Comparison of ENCODE assay signal across 19 cellular contexts in the genomic region with DNA sequence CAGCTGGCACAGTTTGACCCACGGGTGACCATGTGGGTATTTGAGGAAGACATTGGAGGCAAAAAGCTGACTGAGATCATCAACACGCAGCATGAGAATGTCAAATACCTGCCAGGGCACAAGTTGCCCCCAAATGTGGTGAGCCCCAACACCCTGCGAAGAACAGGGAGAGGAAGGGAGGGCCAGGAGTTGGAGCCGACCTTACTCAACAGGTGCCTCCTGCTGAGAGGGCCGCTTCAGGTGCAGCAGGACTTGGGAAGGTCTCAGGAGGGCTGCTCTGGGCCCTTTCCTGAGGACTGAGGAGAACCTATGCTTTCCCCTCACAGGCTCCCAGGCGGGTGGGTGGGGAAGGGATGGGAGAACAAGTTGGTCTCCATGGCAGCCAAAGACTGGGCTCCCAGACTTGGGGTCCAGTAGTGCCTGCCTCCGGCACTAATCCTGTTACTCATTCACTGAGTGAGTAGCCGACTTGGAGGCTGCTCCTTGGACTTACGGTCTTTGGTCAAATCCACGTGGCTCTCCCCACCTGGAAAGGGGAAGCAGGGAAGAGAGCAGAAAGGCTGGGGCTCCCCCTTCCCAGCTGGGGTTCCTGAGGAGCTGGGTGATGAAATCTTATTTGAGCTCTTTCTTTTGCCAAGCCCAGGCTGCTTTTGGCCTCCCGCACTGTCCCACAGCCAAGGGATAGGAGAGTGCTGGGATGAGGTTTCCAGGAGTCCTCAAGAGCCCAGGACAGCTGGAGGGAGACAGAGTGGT. TPM values are rescaled to one million over a fixed set of nuclear protein-coding genes. Genes with fewer than 3 reads are reported as not detected.
DNase-seq lines count a peak whose midpoint lies in the region; ATAC-seq and TF ChIP-seq lines count a peak whose summit lies in the region.
"Had no signal": no experiment of that assay in that cellular context is flagged by ENCODE, and none has a peak within 500 bp of the region (broad histone marks: within the 10 kb centered on the region; RNA-seq: fewer than 3 reads in every experiment).

No MANE protein-coding gene starts in this region.

- H3K27me3 ChIP-seq in HCT116 (ENCODE audit: insufficient read depth, low read length) (no peaks in the 10 kb centered on the region), liver (ENCODE audit: control insufficient read depth in 4 of 4, insufficient read depth in 4 of 4, low read length in 3 of 4) (no peaks in the 10 kb centered on the region)
- H3K27me3 ChIP-seq: pancreas, SJSA1, vagina had no signal

- H3K9ac ChIP-seq in HCT116 (ENCODE audit: low read length) = no peak overlapping the region
- H3K9ac ChIP-seq in liver (ENCODE audit: low read depth in 1 of 2, low read length in 2 of 2) = peak overlapping the region; percentile 63 to 68
- H3K9ac ChIP-seq: GM23248 had no signal

- H3K4me2 ChIP-seq in HCT116 (ENCODE audit: low read length) = peak overlapping the region; percentile 60

- DNase-seq in HCT116 (ENCODE audit: low read depth, low spot score) (no peak), retinal pigment epithelial cell (ENCODE audit: low read depth) (peak; percentile 82), NOMO-1 (lab: John Stamatoyannopoulos, UW; ENCODE audit: unreplicated experiment in 2 of 2) (no peak), GOT3 (lab: John Stamatoyannopoulos, UW) (no peak)
- no peak for DNase-seq in activated naive CD4-positive, alpha-beta T cell (lab: John Stamatoyannopoulos, UW)
- DNase-seq: activated CD4-positive, CD25-positive, alpha-beta regulatory T cell treated with anti-CD3 and anti-CD28 coated beads, Interleukin-2, amount 50 U/mL, for 72 hours; activated effector memory CD4-positive, alpha-beta T cell treated with Interleukin-2 at 50 U/mL for 16 hours; CD4-positive, CD25-positive, alpha-beta regulatory T cell; GM23248; KG1; NCI-H524 treated with DMSO at 0.1 percent for 48 hours; pancreas; stimulated activated naive CD4-positive, alpha-beta T cell treated with Interleukin-2 at 50 U/mL for 16 hours; T1000 had no signal

- H4K20me1 ChIP-seq in HCT116 (ENCODE audit: insufficient read depth) = no peaks in the 10 kb centered on the region

- H3K9me3 ChIP-seq in HCT116 (ENCODE audit: control insufficient read depth in 1 of 2, insufficient read depth in 1 of 2, low read depth in 1 of 2, low read length in 2 of 2) (no peaks in the 10 kb centered on the region), liver (ENCODE audit: control insufficient read depth in 4 of 4, low read length in 3 of 4) (no peaks in the 10 kb centered on the region)
- H3K9me3 ChIP-seq: pancreas, SJSA1, vagina had no signal

- H3K36me3 ChIP-seq in HCT116 (ENCODE audit: control insufficient read depth in 1 of 2, insufficient read depth in 2 of 2, low read length in 2 of 2) (peaks cover 0 to 5% of the 10 kb centered on the region in 2 experiments; a peak in 2 of 4 replicates), liver (ENCODE audit: control insufficient read depth in 4 of 4, insufficient read depth in 3 of 4, low read depth in 1 of 4, low read length in 3 of 4) (peaks cover 0 to 10% (median 5%) of the 10 kb centered on the region in 4 donors)
- H3K36me3 ChIP-seq: vagina had no signal

- H3K27ac ChIP-seq in HCT116 (ENCODE audit: low read depth, low read length) = no peak overlapping the region
- peak overlapping the region; percentile 96 for H3K27ac ChIP-seq in cingulate gyrus (ENCODE audit: low read depth, low read length)
- peak overlapping the region; percentile 63 to 94 for H3K27ac ChIP-seq in liver (ENCODE audit: low read depth in 1 of 2, low read length in 2 of 2)
- H3K27ac ChIP-seq: GM23248, pancreas, SJSA1, vagina had no signal

- H3K4me3 ChIP-seq in HCT116 (replicated peaks in 1 of 2; ENCODE audit: low read depth in 1 of 2, low read length in 2 of 2) (no peak overlapping the region), liver (ENCODE audit: low read depth in 1 of 3, low read length in 3 of 3) (peak overlapping the region; percentile 45 to 79 (median 60)), retinal pigment epithelial cell (ENCODE audit: low read length) (no peak overlapping the region)
- H3K4me3 ChIP-seq: GM23248, SJSA1, vagina had no signal

- no peak for TF ChIP-seq CTCF in HCT116 (IDR thresholded peaks at IDR 0.05 in 2 of 3, conservative IDR thresholded peaks at IDR 0.05 in 1 of 3; ENCODE audit: borderline replicate concordance in 1 of 3, insufficient read depth in 1 of 3, low read depth in 2 of 3, low read length in 2 of 3)
- TF ChIP-seq CTCF in liver (IDR thresholded peaks at IDR 0.05; ENCODE audit: low read depth, low read length, missing input control) = no peak
- no peak for TF ChIP-seq CTCF in retinal pigment epithelial cell (conservative IDR thresholded peaks at IDR 0.05; ENCODE audit: low read depth, low read length)

- H3K4me1 ChIP-seq in HCT116 (ENCODE audit: control insufficient read depth in 1 of 2, insufficient read depth in 2 of 2, low read length in 2 of 2) (peaks cover 10 to 14% of the 10 kb centered on the region in 2 experiments), liver (ENCODE audit: control insufficient read depth in 4 of 4, insufficient read depth in 4 of 4, low read length in 3 of 4) (peaks cover 22 to 86% (median 63%) of the 10 kb centered on the region in 4 donors)
- H3K4me1 ChIP-seq: SJSA1 had no signal

- POLR2A ChIA-PET in HCT116 (lab: Charles Lee) = no interaction called here

- RAD21 ChIA-PET in HCT116 (lab: Charles Lee; ENCODE audit: low non-redundant PET in 1 of 2, low total read pairs in 2 of 2, uncharacterized antibody in 2 of 2, unreplicated experiment in 2 of 2) = interaction anchor here in 1 of 2 experiments (1.5 kb wide), 1 partner anchor 209 kb away, joined by 3 read pairs; no protein-coding TSS in a partner anchor

- TF ChIP-seq POLR2A in HCT116 (IDR thresholded peaks at IDR 0.05; ENCODE audit: borderline replicate concordance, extremely low read depth, insufficient read depth, insufficient read length) = no peak

- BruUV-seq in HCT116 (replicated peaks; lab: Mats Ljungman, UMichigan) = no TSS peak

- no peak overlapping the region for H2AFZ ChIP-seq in HCT116 (ENCODE audit: low read depth, low read length, poor library complexity, severe bottlenecking)
- H2AFZ ChIP-seq: GM23248 had no signal

- no peak for ATAC-seq in HCT116
- no peak for ATAC-seq in GM19023 (IDR thresholded peaks at IDR 0.05; ENCODE audit: unreplicated experiment)

- no peaks in the 10 kb centered on the region for H3K79me2 ChIP-seq in HCT116 (ENCODE audit: insufficient read depth, low read length)

- intact Hi-C loops in HCT116 (cut with micrococcal nuclease) = no loop called here

- no peaks in the 10 kb centered on the region for H3K9me2 ChIP-seq in HCT116 (ENCODE audit: insufficient read depth)

- CTCF ChIA-PET in HCT116 (lab: Charles Lee) = no interaction called here

- TF ChIP-seq RAD21 in HCT116 (IDR thresholded peaks at IDR 0.05; ENCODE audit: low read depth) = no peak
- no peak for TF ChIP-seq RAD21 in liver (IDR thresholded peaks at IDR 0.05)

- 39% methylated on average over 11 of the region's 11 CpGs for WGBS in liver

TF ChIP-seq in HCT116, 20 proteins besides CTCF, POLR2A, EP300 and RAD21 (continues in another document):
- no peak for TF ChIP-seq MAX (IDR thresholded peaks at IDR 0.05)
- TF ChIP-seq SP1 (IDR thresholded peaks at IDR 0.05; ENCODE audit: low read depth) = no peak
- no peak for TF ChIP-seq JUND (IDR thresholded peaks at IDR 0.05)
- no peak for TF ChIP-seq TCF7L2 (IDR thresholded peaks at IDR 0.05; ENCODE audit: borderline replicate concordance, extremely low read depth, insufficient read depth, insufficient read length)
- TF ChIP-seq EGR1 (IDR thresholded peaks at IDR 0.05; ENCODE audit: low read depth) = no peak
- TF ChIP-seq SIN3A (IDR thresholded peaks at IDR 0.05; ENCODE audit: low read depth) = no peak
- no peak for TF ChIP-seq EZH2phosphoT487 (IDR thresholded peaks at IDR 0.05; ENCODE audit: borderline replicate concordance)
- no peak for TF ChIP-seq ELF1 (IDR thresholded peaks at IDR 0.05; ENCODE audit: borderline replicate concordance, low read depth)

TF ChIP-seq in liver, 16 proteins besides CTCF, POLR2A, EP300 and RAD21:
- TF ChIP-seq SP1 (IDR thresholded peaks at IDR 0.05) (peak; percentile 36), RXRA (IDR thresholded peaks at IDR 0.05) (peak in 1 of 2 donors; percentile 42), FOXA2 (IDR thresholded peaks at IDR 0.05) (no peak), JUND (IDR thresholded peaks at IDR 0.05) (peak in 1 of 2 donors; percentile 25), HNF4A (conservative IDR thresholded peaks at IDR 0.05) (peak; percentile 77 to 84), HNF4G (IDR thresholded peaks at IDR 0.05) (peak; percentile 51), EGR1 (IDR thresholded peaks at IDR 0.05; ENCODE audit: low read depth in 2 of 2) (no peak), MAX (IDR thresholded peaks at IDR 0.05) (no peak)
TF ChIP-seq in liver: peak in this region for 5.

RNA-seq across cellular contexts. Expression of gene GPD1, which starts 1.0 kb away (rescaled TPM):
- 1.6 TPM for total RNA-seq in HCT116 (2021; ENCODE audit: unreplicated experiment)
- 1.0 and 1.2 TPM in 2 replicates for polyA plus RNA-seq in HCT116 (2012)
- total RNA-seq in liver = 100 to 1,000 TPM in 1 of 2 donors, 10 to 100 TPM in 1; 12.0 to 323 TPM
- polyA plus RNA-seq in liver = 100 to 1,000 TPM in 1 of 2 donors, 10 to 100 TPM in 1; 43.8 to 127 TPM
- total RNA-seq: CD4-positive, CD25-positive, alpha-beta regulatory T cell; GM23248; SJSA1 had no signal
- polyA plus RNA-seq: GM23248 had no signal

RNA-seq across cellular contexts. Expression of gene COX14, which starts 7.2 kb away (rescaled TPM):
- 41.0 TPM for total RNA-seq in HCT116 (2021; ENCODE audit: unreplicated experiment)
- polyA plus RNA-seq in HCT116 (2012) = 52.7 and 58.8 TPM in 2 replicates
- total RNA-seq in liver = 10 to 100 TPM; 26.7 to 29.6 TPM
- 100 to 1,000 TPM in 1 of 2 donors, 10 to 100 TPM in 1; 77.4 to 172 TPM for polyA plus RNA-seq in liver

RNA-seq across cellular contexts. Expression of gene SMARCD1, which starts 19.6 kb away (rescaled TPM):
- total RNA-seq in HCT116 (2021; ENCODE audit: unreplicated experiment) (64.8 TPM), liver (10 to 100 TPM; 19.1 to 24.4 TPM)
- polyA plus RNA-seq in HCT116 (2012) = 34.5 and 37.9 TPM in 2 replicates
- 10 to 100 TPM in 1 of 2 donors, 1 to 10 TPM in 1; 4.6 to 11.6 TPM for polyA plus RNA-seq in liver

RNA-seq across cellular contexts. Expression of gene ASIC1, which starts 47.4 kb away (rescaled TPM):
- total RNA-seq in HCT116 (2021; ENCODE audit: unreplicated experiment) (28.9 TPM), liver (under 1 TPM; 0.05 to 0.08 TPM)
- 22.5 and 25.3 TPM in 2 replicates for polyA plus RNA-seq in HCT116 (2012)
- polyA plus RNA-seq in liver = under 1 TPM in 1 of 2 donors, not detected in 1; 0.06 TPM

Comparison
In these comparisons a context has a peak if more than half of its experiments do, and no peak if none do; other contexts are left out.
1. H3K4me3 ChIP-seq: peak in liver (3 of 3); none in HCT116 (0 of 2) and retinal pigment epithelial cell (single experiment).